3 cellular contexts compared by ENCODE assay signal in genomic region chr1:16511926-16512325, GRCh38. TPM values are rescaled to one million over a fixed set of nuclear protein-coding genes. Genes with fewer than 3 reads are reported as not detected.
"Had no signal": no experiment of that assay in that cellular context is flagged by ENCODE, and none has a peak within 500 bp of the region (broad histone marks: within the 10 kb centered on the region; RNA-seq: fewer than 3 reads in every experiment).

No MANE protein-coding gene starts in this region.

RNA-seq across cellular contexts. Expression of gene RNU1-1, which starts 2.2 kb away (rescaled TPM):
- total RNA-seq: HT1080 had no signal
- polyA plus RNA-seq: IgD-negative memory B cell, IMR-90 had no signal
